8 cellular contexts compared by ENCODE assay signal in genomic region chr19:2289714-2290435, GRCh38. TPM values are rescaled to one million over a fixed set of nuclear protein-coding genes. Genes with fewer than 3 reads are reported as not detected.
DNase-seq lines count a peak whose midpoint lies in the region; ATAC-seq, FAIRE-seq and TF ChIP-seq lines count a peak whose summit lies in the region.

No MANE protein-coding gene starts in this region.

- no peak for FAIRE-seq in A549 (lab: Jason Lieb, UNC)

- CTCF ChIA-PET in A549 (lab: Yijun Ruan, JAX) = interaction anchor here (2.6 to 2.7 kb wide), 2 partner anchors 15 to 16 kb away, joined by 6 to 11 read pairs; no protein-coding TSS in a partner anchor

- no peak for TF ChIP-seq RAD21 in A549 (conservative IDR thresholded peaks at IDR 0.05 in 1 of 2, IDR thresholded peaks at IDR 0.05 in 1 of 2)

- H3K4me3 ChIP-seq in A549 = peak overlapping the region; percentile 40

- H3K4me3 Mint-ChIP-seq in T-helper 1 cell treated with Interleukin-12 subunit alpha and Interleukin-12 subunit beta and Interleukin-4 antibody, amounts not matched to agents 30 μg/mL and 1 μg/mL, for 36 hours = peak overlapping the region; percentile 88
- H3K4me3 Mint-ChIP-seq in natural killer cell treated with Interleukin-12 subunit alpha and Interleukin-12 subunit beta and Interleukin-15 and Interleukin-18, amount 100 ng/mL, for 72 hours = peak overlapping the region; percentile 91

- H3K36me3 Mint-ChIP-seq in T-helper 1 cell treated with Interleukin-12 subunit alpha and Interleukin-12 subunit beta and Interleukin-4 antibody, amounts not matched to agents 30 μg/mL and 1 μg/mL, for 36 hours (ENCODE audit: low read depth) = peaks cover 17% of the 10 kb centered on the region
- no peaks in the 10 kb centered on the region for H3K36me3 Mint-ChIP-seq in natural killer cell treated with Interleukin-12 subunit alpha and Interleukin-12 subunit beta and Interleukin-15 and Interleukin-18, amount 100 ng/mL, for 72 hours

- H3K9me3 Mint-ChIP-seq in T-helper 1 cell treated with Interleukin-12 subunit alpha and Interleukin-12 subunit beta and Interleukin-4 antibody, amounts not matched to agents 30 μg/mL and 1 μg/mL, for 36 hours = no peaks in the 10 kb centered on the region
- H3K9me3 Mint-ChIP-seq in natural killer cell treated with Interleukin-12 subunit alpha and Interleukin-12 subunit beta and Interleukin-15 and Interleukin-18, amount 100 ng/mL, for 72 hours = no peaks in the 10 kb centered on the region

- POLR2A ChIA-PET in A549 (lab: Yijun Ruan, JAX) = no interaction called here

- 6% methylated on average over 15 of the region's 74 CpGs for WGBS in A549 (ENCODE audit: missing lambda C conversion rate)

- peak overlapping the region; percentile 95 for H3K27ac Mint-ChIP-seq in T-helper 1 cell treated with Interleukin-12 subunit alpha and Interleukin-12 subunit beta and Interleukin-4 antibody, amounts not matched to agents 30 μg/mL and 1 μg/mL, for 36 hours
- peak overlapping the region; percentile 86 to 92 for H3K27ac Mint-ChIP-seq in natural killer cell treated with Interleukin-12 subunit alpha and Interleukin-12 subunit beta and Interleukin-15 and Interleukin-18, amount 100 ng/mL, for 72 hours

- DNase-seq in A549 (ENCODE audit: low read depth in 1 of 2, low spot score in 1 of 2) = no peak
- DNase-seq in GM20000 (ENCODE audit: low spot score) = peak; percentile 92
- DNase-seq in dermis blood vessel endothelial cell = peak; percentile 21
- peak; percentile 79 for DNase-seq in natural killer cell treated with Interleukin-12 subunit alpha and Interleukin-12 subunit beta and Interleukin-15 and Interleukin-18, amount 100 ng/mL, for 72 hours (ENCODE audit: low spot score)
- DNase-seq in mesenteric fat pad (ENCODE audit: low spot score) = no peak
- no peak for DNase-seq in ecto neural progenitor cell (ENCODE audit: low spot score)
- no peak for DNase-seq in AG08395 (ENCODE audit: low spot score)

- peaks cover 5% of the 10 kb centered on the region; the same call in 2 of the 3 replicates for H3K4me1 ChIP-seq in A549

- no peaks in the 10 kb centered on the region for H3K9me3 ChIP-seq in A549

- H3K27me3 Mint-ChIP-seq in T-helper 1 cell treated with Interleukin-12 subunit alpha and Interleukin-12 subunit beta and Interleukin-4 antibody, amounts not matched to agents 30 μg/mL and 1 μg/mL, for 36 hours (ENCODE audit: low read depth) = no peaks in the 10 kb centered on the region
- peaks cover 0 to 3% of the 10 kb centered on the region in 2 donors for H3K27me3 Mint-ChIP-seq in natural killer cell treated with Interleukin-12 subunit alpha and Interleukin-12 subunit beta and Interleukin-15 and Interleukin-18, amount 100 ng/mL, for 72 hours

- peak overlapping the region; percentile 88 for H3K4me2 ChIP-seq in A549

- peak; percentile 35 to 46; a peak in 3 of 6 replicates for ATAC-seq in A549
- ATAC-seq in natural killer cell treated with Interleukin-12 subunit alpha and Interleukin-12 subunit beta and Interleukin-15 and Interleukin-18, amount 100 ng/mL, for 72 hours = peak; percentile 79

- peak overlapping the region in 1 of 2 experiments; percentile 47; a peak in 3 of 6 replicates for H3K27ac ChIP-seq in A549

- TF ChIP-seq POLR2A in A549 (IDR thresholded peaks at IDR 0.05; ENCODE audit: low read length) = no peak

- peaks cover 17% of the 10 kb centered on the region for H3K4me1 Mint-ChIP-seq in T-helper 1 cell treated with Interleukin-12 subunit alpha and Interleukin-12 subunit beta and Interleukin-4 antibody, amounts not matched to agents 30 μg/mL and 1 μg/mL, for 36 hours (ENCODE audit: low read depth)
- peaks cover 21 to 31% of the 10 kb centered on the region in 2 donors for H3K4me1 Mint-ChIP-seq in natural killer cell treated with Interleukin-12 subunit alpha and Interleukin-12 subunit beta and Interleukin-15 and Interleukin-18, amount 100 ng/mL, for 72 hours (ENCODE audit: low read depth in 2 of 2)

- no peak for TF ChIP-seq EP300 in A549 (IDR thresholded peaks at IDR 0.05)

- TF ChIP-seq CTCF in A549 (IDR thresholded peaks at IDR 0.05) (no peak), GM20000 (IDR thresholded peaks at IDR 0.05; ENCODE audit: extremely low read depth, missing control alignments) (no peak)

TF ChIP-seq in A549, 52 proteins besides CTCF, POLR2A, EP300 and RAD21:
- TF ChIP-seq, protein P1, sequence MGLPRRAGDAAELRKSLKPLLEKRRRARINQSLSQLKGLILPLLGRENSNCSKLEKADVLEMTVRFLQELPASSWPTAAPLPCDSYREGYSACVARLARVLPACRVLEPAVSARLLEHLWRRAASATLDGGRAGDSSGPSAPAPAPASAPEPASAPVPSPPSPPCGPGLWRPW (IDR thresholded peaks at IDR 0.05) = no peak
- TF ChIP-seq JUNB (IDR thresholded peaks at IDR 0.05) (no peak), ZC3H11A (IDR thresholded peaks at IDR 0.05) (no peak), E2F6 (IDR thresholded peaks at IDR 0.05; ENCODE audit: borderline replicate concordance, low read depth) (no peak), ZFP36 (IDR thresholded peaks at IDR 0.05; ENCODE audit: borderline replicate concordance, partially characterized antibody) (no peak)

RNA-seq across cellular contexts. Expression of gene PEAK3, which starts 7.9 kb away (rescaled TPM):
- not detected in 2 replicates for polyA plus RNA-seq in A549 (2011; rRNA removed)
- not detected in 2 replicates for polyA plus RNA-seq in A549 (2012; cell fraction: cytosol; rRNA removed)
- polyA plus RNA-seq in A549 (2012; cell fraction: nucleus; rRNA removed) = not detected in 2 replicates
- polyA plus RNA-seq in A549 (2017; fragmentation: RNase III; extraction: RNeasy Plus Mini Kit Qiagen cat#74134 plus additional on column Dnase treatment) = not detected in 3 replicates
- not detected in 2 replicates for polyA minus RNA-seq in A549 (2011; rRNA and poly(A)+ RNA removed)
- total RNA-seq in dermis blood vessel endothelial cell = 0.17 and 0.19 TPM in 2 replicates
- 1 to 10 TPM; 2.4 to 8.2 TPM for total RNA-seq in natural killer cell treated with Interleukin-12 subunit alpha and Interleukin-12 subunit beta and Interleukin-15 and Interleukin-18, amount 100 ng/mL, for 72 hours
- total RNA-seq in mesenteric fat pad = 2.6 TPM

RNA-seq across cellular contexts. Expression of gene LINGO3, which starts 18.1 kb away (rescaled TPM):
- polyA plus RNA-seq in A549 (2011; rRNA removed) = not detected in 2 replicates
- polyA plus RNA-seq in A549 (2012; cell fraction: cytosol; rRNA removed) = not detected in 2 replicates
- polyA plus RNA-seq in A549 (2012; cell fraction: nucleus; rRNA removed) = not detected in 2 replicates
- polyA plus RNA-seq in A549 (2017; fragmentation: RNase III; extraction: RNeasy Plus Mini Kit Qiagen cat#74134 plus additional on column Dnase treatment) = not detected in 3 replicates
- polyA minus RNA-seq in A549 (2011; rRNA and poly(A)+ RNA removed) = not detected in 2 replicates
- total RNA-seq in dermis blood vessel endothelial cell = not detected in 2 replicates
- under 1 TPM; 0.20 to 0.21 TPM for total RNA-seq in natural killer cell treated with Interleukin-12 subunit alpha and Interleukin-12 subunit beta and Interleukin-15 and Interleukin-18, amount 100 ng/mL, for 72 hours
- not detected for total RNA-seq in mesenteric fat pad

RNA-seq across cellular contexts. Expression of gene JSRP1, which starts 33.7 kb away (rescaled TPM):
- polyA plus RNA-seq in A549 (2011; rRNA removed) (not detected in 2 replicates), A549 (2017; fragmentation: RNase III; extraction: RNeasy Plus Mini Kit Qiagen cat#74134 plus additional on column Dnase treatment) (0.16 to 0.41 TPM (median 0.32 TPM) in 3 replicates)
- polyA plus RNA-seq in A549 (2012; cell fraction: cytosol; rRNA removed) = not detected in 2 replicates
- polyA plus RNA-seq in A549 (2012; cell fraction: nucleus; rRNA removed) = 0.22 TPM in 1 of 2 replicates, not detected in the other
- polyA minus RNA-seq in A549 (2011; rRNA and poly(A)+ RNA removed) = not detected in 2 replicates
- total RNA-seq in dermis blood vessel endothelial cell (0.17 TPM in 1 of 2 replicates, not detected in the other), mesenteric fat pad (not detected)
- under 1 TPM in 1 of 2 donors, not detected in 1; 0.73 TPM for total RNA-seq in natural killer cell treated with Interleukin-12 subunit alpha and Interleukin-12 subunit beta and Interleukin-15 and Interleukin-18, amount 100 ng/mL, for 72 hours

RNA-seq across cellular contexts. Expression of gene LSM7, which starts 38.5 kb away (rescaled TPM):
- 112 and 140 TPM in 2 replicates for polyA plus RNA-seq in A549 (2011; rRNA removed)
- 572 and 723 TPM in 2 replicates for polyA plus RNA-seq in A549 (2012; cell fraction: cytosol; rRNA removed)
- 405 and 471 TPM in 2 replicates for polyA plus RNA-seq in A549 (2012; cell fraction: nucleus; rRNA removed)
- polyA plus RNA-seq in A549 (2017; fragmentation: RNase III; extraction: RNeasy Plus Mini Kit Qiagen cat#74134 plus additional on column Dnase treatment) = 139 to 170 TPM (median 144 TPM) in 3 replicates
- polyA minus RNA-seq in A549 (2011; rRNA and poly(A)+ RNA removed) = 19.7 and 25.2 TPM in 2 replicates
- total RNA-seq in dermis blood vessel endothelial cell = 114 and 166 TPM in 2 replicates
- 100 to 1,000 TPM; 111 to 154 TPM for total RNA-seq in natural killer cell treated with Interleukin-12 subunit alpha and Interleukin-12 subunit beta and Interleukin-15 and Interleukin-18, amount 100 ng/mL, for 72 hours
- total RNA-seq in mesenteric fat pad = 49.6 TPM

RNA-seq across cellular contexts. Expression of gene SPPL2B, which starts 38.6 kb away (rescaled TPM):
- 11.3 and 11.4 TPM in 2 replicates for polyA plus RNA-seq in A549 (2011; rRNA removed)
- 34.8 and 40.1 TPM in 2 replicates for polyA plus RNA-seq in A549 (2012; cell fraction: cytosol; rRNA removed)
- polyA plus RNA-seq in A549 (2012; cell fraction: nucleus; rRNA removed) = 372 and 438 TPM in 2 replicates
- 28.6 to 36.8 TPM (median 36.5 TPM) in 3 replicates for polyA plus RNA-seq in A549 (2017; fragmentation: RNase III; extraction: RNeasy Plus Mini Kit Qiagen cat#74134 plus additional on column Dnase treatment)
- polyA minus RNA-seq in A549 (2011; rRNA and poly(A)+ RNA removed) = 3.6 and 8.4 TPM in 2 replicates
- 32.1 and 33.2 TPM in 2 replicates for total RNA-seq in dermis blood vessel endothelial cell
- 10 to 100 TPM; 41.3 to 97.6 TPM for total RNA-seq in natural killer cell treated with Interleukin-12 subunit alpha and Interleukin-12 subunit beta and Interleukin-15 and Interleukin-18, amount 100 ng/mL, for 72 hours
- 37.8 TPM for total RNA-seq in mesenteric fat pad

Comparison
In these comparisons a context has a peak if more than half of its experiments do, and no peak if none do; other contexts are left out.
1. DNase-seq: peak in GM20000 (single experiment), dermis blood vessel endothelial cell (single experiment) and natural killer cell treated with Interleukin-12 subunit alpha and Interleukin-12 subunit beta and Interleukin-15 and Interleukin-18, amount 100 ng/mL, for 72 hours (single experiment); none in A549 (0 of 2), mesenteric fat pad (single experiment), ecto neural progenitor cell (single experiment) and AG08395 (single experiment).